21 cellular contexts compared by ENCODE assay signal in the genomic region with DNA sequence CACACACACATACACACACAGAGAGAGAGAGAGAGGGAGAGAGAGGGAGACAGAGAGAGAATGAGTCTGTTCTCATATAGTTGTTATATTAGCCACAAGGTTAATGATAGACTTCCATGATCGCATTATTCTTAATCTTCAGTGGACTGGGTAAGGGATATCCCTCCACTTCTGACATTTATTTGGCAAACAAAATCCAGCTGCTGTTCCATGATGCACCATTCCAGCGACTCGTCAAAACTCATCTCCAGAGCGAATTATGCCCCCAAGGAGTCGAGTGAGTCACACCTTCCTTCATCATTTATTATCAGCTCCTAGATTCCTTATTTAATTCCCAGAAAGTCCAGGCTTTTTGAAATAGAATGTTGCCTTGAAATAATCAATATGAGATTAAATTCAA.
DNase-seq lines count a peak whose midpoint lies in the region; ATAC-seq and TF ChIP-seq lines count a peak whose summit lies in the region.
"Had no signal": no experiment of that assay in that cellular context is flagged by ENCODE, and none has a peak within 500 bp of the region (broad histone marks: within the 10 kb centered on the region; RNA-seq: fewer than 3 reads in every experiment).

No MANE protein-coding gene starts in this region.

- no peaks in the 10 kb centered on the region for H3K9me2 ChIP-seq in OCI-LY7 (ENCODE audit: insufficient read depth, low read length)

- no peaks in the 10 kb centered on the region for H4K20me1 ChIP-seq in OCI-LY7 (ENCODE audit: insufficient read depth, low read length)

- no peak overlapping the region for H3K27ac ChIP-seq in OCI-LY7 (ENCODE audit: low read depth, low read length, poor library complexity, severe bottlenecking)
- H3K27ac ChIP-seq: C4-2B, KMS-11 had no signal

- no peak overlapping the region for H3K4me3 ChIP-seq in OCI-LY7 (ENCODE audit: low read depth, low read length, poor library complexity, severe bottlenecking)

- in situ Hi-C loops in Caki2 (cut with HindIII; ENCODE audit: low pct_unique_long_range_greater_than_20kb, low sequenced_read_pairs), result no loop called here

- no peak overlapping the region for H2AFZ ChIP-seq in OCI-LY7 (ENCODE audit: low read length)

- POLR2A ChIA-PET in OCI-LY7 (lab: Charles Lee), result no interaction called here

- TF ChIP-seq CTCF in OCI-LY7 (conservative IDR thresholded peaks at IDR 0.05; ENCODE audit: low read length), result no peak

- CTCF ChIA-PET in OCI-LY7 (lab: Charles Lee; ENCODE audit: unreplicated experiment), result interaction anchor here (1.0 kb wide), 1 partner anchor 9 kb away, joined by 3 read pairs; no protein-coding TSS in a partner anchor

- intact Hi-C loops in OCI-LY7 (cut with micrococcal nuclease; ENCODE audit: unreplicated experiment), result no loop called here

- no peaks in the 10 kb centered on the region for H3K4me1 ChIP-seq in OCI-LY7 (ENCODE audit: insufficient read depth, low read length, poor library complexity, severe bottlenecking)

- BruUV-seq in OCI-LY7 (replicated peaks; lab: Mats Ljungman, UMichigan), result no TSS peak

- no peak for ATAC-seq in HG02973 (IDR thresholded peaks at IDR 0.05; ENCODE audit: unreplicated experiment)
- ATAC-seq: HCT116 had no signal

- no peaks in the 10 kb centered on the region for H3K79me2 ChIP-seq in OCI-LY7 (ENCODE audit: insufficient read depth, low read depth, low read length)

- no peaks in the 10 kb centered on the region for H3K36me3 ChIP-seq in OCI-LY7 (ENCODE audit: insufficient read depth, low read length)

- peak; percentile 49 for DNase-seq in Caki2 (ENCODE audit: low read depth)
- DNase-seq in M059J (ENCODE audit: low read depth), result peak; percentile 18
- DNase-seq in amniotic epithelial cell (ENCODE audit: low read depth), result peak; percentile 14
- peak; percentile 50 for DNase-seq in glomerular visceral epithelial cell (ENCODE audit: extremely low spot score)
- no peak for DNase-seq in OCI-LY7 (ENCODE audit: low spot score)
- no peak for DNase-seq in NCI-H146 (lab: John Stamatoyannopoulos, UW)
- DNase-seq: CD8-positive, alpha-beta memory T cell; DMS53; NCI-H1092; NCI-H1436; NCI-H1930; NCI-H345; NCI-H524; NCI-H774; NK-92 treated with Interleukin-12 subunit alpha and Interleukin-12 subunit beta, amount 100 ng/mL, for 24 hours; OCI-M1; Right ventricle myocardium superior had no signal

- no peak overlapping the region for H3K4me2 ChIP-seq in OCI-LY7 (ENCODE audit: low read length)
- H3K4me2 ChIP-seq: KMS-11 had no signal

- no peaks in the 10 kb centered on the region for H3K9me3 ChIP-seq in OCI-LY7 (ENCODE audit: low read length)

Comparison
In these comparisons a context has a peak if more than half of its experiments do, and no peak if none do; other contexts are left out.
1. DNase-seq: peak in Caki2 (single experiment), M059J (single experiment), amniotic epithelial cell (single experiment) and glomerular visceral epithelial cell (single experiment); none in OCI-LY7 (single experiment) and NCI-H146 (single experiment).